25 cellular contexts compared by ENCODE assay signal in the genomic region with DNA sequence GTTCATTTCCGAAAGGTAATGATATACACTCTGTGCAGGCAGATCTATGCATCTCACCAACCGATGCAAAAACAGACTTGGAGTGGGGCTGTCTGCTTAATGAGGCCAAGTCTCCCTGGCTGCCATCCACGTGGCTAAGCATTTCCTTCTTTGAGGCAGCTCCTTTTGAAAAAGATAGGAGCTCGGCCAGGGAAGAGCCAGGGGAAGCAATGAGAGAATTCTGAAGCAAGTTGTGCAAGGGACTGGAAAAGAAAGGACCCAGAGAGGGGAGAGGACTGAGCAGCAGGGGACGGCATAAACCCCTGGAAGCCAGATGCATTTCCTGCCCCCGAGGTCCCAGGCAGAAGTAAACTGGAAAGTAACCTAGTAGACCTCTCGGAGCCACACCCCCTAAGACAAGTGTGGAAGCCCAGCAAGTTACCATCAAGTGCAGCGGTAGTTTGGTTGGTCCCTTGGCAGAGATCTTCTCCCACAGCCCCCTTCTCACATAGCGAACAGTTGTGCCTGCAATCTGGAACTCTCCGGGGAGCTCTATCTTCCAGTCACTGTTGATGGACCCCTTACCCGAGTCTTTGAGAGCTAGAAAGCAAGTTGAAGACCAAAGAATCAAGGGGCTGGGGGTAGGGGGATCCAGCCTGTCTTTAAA.
DNase-seq lines count a peak whose midpoint lies in the region; ATAC-seq and TF ChIP-seq lines count a peak whose summit lies in the region.
"Had no signal": no experiment of that assay in that cellular context is flagged by ENCODE, and none has a peak within 500 bp of the region (broad histone marks: within the 10 kb centered on the region; RNA-seq: fewer than 3 reads in every experiment).

No MANE protein-coding gene starts in this region.

- H3K27ac ChIP-seq in coronary artery = no peak overlapping the region
- H3K27ac ChIP-seq: GM23248, SK-N-MC had no signal

- intact Hi-C loops in left cardiac atrium (cut with DNase I) = no loop called here
- intact Hi-C loops in cardiac septum (cut with DNase I) = no loop called here

- DNase-seq in left cardiac atrium = peak; percentile 41
- DNase-seq in cardiac septum (ENCODE audit: low spot score) = no peak
- DNase-seq in coronary artery (ENCODE audit: low spot score) = peak; percentile 38
- DNase-seq in omental fat pad (ENCODE audit: low spot score) = no peak
- DNase-seq in NCI-H1092 (lab: John Stamatoyannopoulos, UW) = no peak
- DNase-seq: 8988T; ACHN; BE2C; CD8-positive, alpha-beta memory T cell; DMS 273 treated with DMSO at 0.1 percent for 48 hours; DMS79; EL; GM23248; H7; Karpas-422; NCI-H1105 treated with DMSO at 0.1 percent for 48 hours; NCI-H146; NCI-H1930; NCI-H526 treated with DMSO at 0.1 percent for 48 hours; RPMI8226; SIG-M5 had no signal

- no peak overlapping the region for H3K4me3 ChIP-seq in coronary artery
- H3K4me3 ChIP-seq: GM23248, SK-N-MC had no signal

- no peak for TF ChIP-seq CTCF in coronary artery (IDR thresholded peaks at IDR 0.05)
- TF ChIP-seq CTCF in omental fat pad (IDR thresholded peaks at IDR 0.05) = no peak

- ATAC-seq in left cardiac atrium = peak in 1 of 2 donors; percentile 41
- ATAC-seq in omental fat pad (ENCODE audit: low FRiP score) = peak; percentile 12
- no peak for ATAC-seq in GM19463 (IDR thresholded peaks at IDR 0.05; ENCODE audit: unreplicated experiment)
- ATAC-seq in HG02763 (IDR thresholded peaks at IDR 0.05; ENCODE audit: unreplicated experiment) = no peak
- ATAC-seq: HepG2 had no signal

Comparison
In these comparisons a context has a peak if more than half of its experiments do, and no peak if none do; other contexts are left out.
1. DNase-seq: peak in left cardiac atrium (single experiment) and coronary artery (single experiment); none in cardiac septum (single experiment), omental fat pad (single experiment) and NCI-H1092 (single experiment).